1 cellular context compared by ENCODE assay signal in genomic region chr6:508614-509013, GRCh38.
TF ChIP-seq lines count a peak whose summit lies in the region.

No MANE protein-coding gene starts in this region.

TF ChIP-seq in K562, 482 proteins besides CTCF, POLR2A, EP300 and RAD21 (continued from another document):
- TF ChIP-seq ETV5 (CRISPR knock-in tag; IDR thresholded peaks at IDR 0.05; ENCODE audit: low read depth) (no peak), EGR1 (conservative IDR thresholded peaks at IDR 0.05) (no peak), FOXA1 (IDR thresholded peaks at IDR 0.05; ENCODE audit: borderline replicate concordance) (no peak), ZEB2 (IDR thresholded peaks at IDR 0.05) (no peak), CREB5 (CRISPR knock-in tag; IDR thresholded peaks at IDR 0.05) (no peak), NFIX (CRISPR knock-in tag; IDR thresholded peaks at IDR 0.05; ENCODE audit: low read depth) (0 out of 2 replicates have a peak, but pooled peaks have one; percentile 41)
TF ChIP-seq in K562: peak in this region for 2.
